ENCODE assay signal across 25 cellular contexts in the genomic region with DNA sequence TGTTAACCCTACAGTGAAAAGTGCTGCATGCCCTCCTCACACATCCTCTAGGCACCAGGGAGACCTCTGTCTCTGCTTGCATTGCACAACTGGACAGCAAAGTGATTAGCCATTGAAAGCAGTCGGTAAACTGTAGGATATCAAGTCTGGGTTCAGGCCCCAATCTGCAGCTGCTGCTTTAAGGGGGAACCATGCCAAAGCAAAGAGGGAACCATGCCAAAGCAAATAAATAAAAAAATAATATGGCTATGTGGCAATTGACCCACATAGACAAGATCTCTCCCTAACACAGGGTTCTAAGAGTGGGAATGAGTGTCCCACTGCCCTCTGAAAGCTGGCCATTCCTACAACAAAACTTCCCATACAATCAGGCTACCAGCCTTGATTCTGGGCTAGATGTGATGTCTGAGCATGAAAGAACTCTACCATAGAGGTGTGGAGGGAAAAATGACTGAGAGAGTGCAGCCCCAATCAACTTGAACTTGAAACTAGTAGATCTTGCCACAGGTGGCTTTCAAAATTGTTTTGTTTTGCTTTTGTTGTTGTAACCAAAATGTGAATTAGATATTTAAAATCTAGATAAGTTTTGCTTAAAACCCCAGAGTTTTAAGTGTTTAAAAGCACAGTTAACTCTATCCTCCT.
DNase-seq lines count a peak whose midpoint lies in the region; ATAC-seq and TF ChIP-seq lines count a peak whose summit lies in the region.
"Had no signal": no experiment of that assay in that cellular context is flagged by ENCODE, and none has a peak within 500 bp of the region (broad histone marks: within the 10 kb centered on the region; RNA-seq: fewer than 3 reads in every experiment).

No MANE protein-coding gene starts in this region.

- H2BK120ac ChIP-seq in neuronal stem cell (ENCODE audit: low read depth, low read length): no peak overlapping the region

- no peak overlapping the region for H3K14ac ChIP-seq in neuronal stem cell (ENCODE audit: low read length)

- H3K18ac ChIP-seq in neuronal stem cell (ENCODE audit: low read length): no peak overlapping the region

- H2AFZ ChIP-seq in neuronal stem cell (ENCODE audit: low read length): no peak overlapping the region
- H2AFZ ChIP-seq: PC-9 had no signal

- H3K4me3 ChIP-seq in cardiac fibroblast (replicated peaks in 1 of 2; ENCODE audit: low read depth in 2 of 2, low read length in 2 of 2): no peak overlapping the region
- H3K4me3 ChIP-seq in neuronal stem cell (ENCODE audit: low read length in 2 of 2): no peak overlapping the region
- H3K4me3 ChIP-seq: left lung, PC-9, right atrium auricular region, tibial artery had no signal

- H3K9ac ChIP-seq in neuronal stem cell (ENCODE audit: low read depth, low read length, poor library complexity): no peak overlapping the region

- no peaks in the 10 kb centered on the region for H3K36me3 ChIP-seq in neuronal stem cell (replicated peaks in 1 of 2; ENCODE audit: control insufficient read depth in 2 of 2, insufficient read depth in 2 of 2, low read length in 2 of 2)
- H3K36me3 ChIP-seq: left lung, right atrium auricular region, tibial artery had no signal

- peaks cover 3 to 8% of the 10 kb centered on the region in 2 donors for H3K4me1 ChIP-seq in neuronal stem cell (ENCODE audit: control insufficient read depth in 2 of 2, insufficient read depth in 1 of 2, low read depth in 1 of 2, low read length in 2 of 2)
- H3K4me1 ChIP-seq: left lung, right atrium auricular region, tibial artery had no signal

- TF ChIP-seq CTCF in cardiac fibroblast (IDR thresholded peaks at IDR 0.05; ENCODE audit: low read depth, low read length): no peak

- no peak overlapping the region for H2BK12ac ChIP-seq in neuronal stem cell (ENCODE audit: low read length)

- H3K4me2 ChIP-seq in neuronal stem cell (ENCODE audit: insufficient read depth, low read length, poor library complexity, severe bottlenecking): no peak overlapping the region
- H3K4me2 ChIP-seq: PC-9 had no signal

- H2BK15ac ChIP-seq in neuronal stem cell (ENCODE audit: low read length): no peak overlapping the region

- peak overlapping the region; percentile 58 for H2AK5ac ChIP-seq in neuronal stem cell (ENCODE audit: low read depth, low read length)

- WGBS in neuronal stem cell (ENCODE audit: extremely low coverage in 2 of 2, insufficient read length in 2 of 2, insufficient replicate concordance in 1 of 2), 2 donors: no CpG with 5 or more reads among the region's 1 CpG

- no peaks in the 10 kb centered on the region for H3K27me3 ChIP-seq in neuronal stem cell (ENCODE audit: control insufficient read depth in 3 of 3, insufficient read depth in 3 of 3, low read depth in 1 of 3, low read length in 3 of 3)
- H3K27me3 ChIP-seq: left lung, right atrium auricular region, tibial artery had no signal

- no peak overlapping the region for H3K4ac ChIP-seq in neuronal stem cell (ENCODE audit: low read length)

- ATAC-seq in GM21717 (IDR thresholded peaks at IDR 0.05; ENCODE audit: unreplicated experiment): no peak
- ATAC-seq: activated CD8-positive, alpha-beta T cell treated with anti-CD3 and anti-CD28 coated beads, Interleukin-2, amount 10 ng/mL, durations not matched to agents 7 days and 5 days; esophagus mucosa; left lung; naive thymus-derived CD8-positive, alpha-beta T cell; stimulated activated naive CD8-positive, alpha-beta T cell treated with anti-CD3 and anti-CD28 coated beads, Interleukin-15, amount 100 ng/mL, for 72 hours had no signal

- no peak overlapping the region for H3K23ac ChIP-seq in neuronal stem cell (ENCODE audit: low read depth, low read length, poor library complexity)

- peaks cover 0 to 8% of the 10 kb centered on the region in 2 donors for H3K9me3 ChIP-seq in neuronal stem cell (replicated peaks in 1 of 2; ENCODE audit: control insufficient read depth in 2 of 2, insufficient read depth in 1 of 2, low read depth in 1 of 2, low read length in 2 of 2)
- H3K9me3 ChIP-seq: right atrium auricular region, tibial artery had no signal

- DNase-seq in LHCN-M2 (ENCODE audit: low read depth): peak; percentile 18
- peak; percentile 80 for DNase-seq in NCI-H2029 treated with DMSO at 0.1 percent for 48 hours (lab: John Stamatoyannopoulos, UW)
- peak; percentile 35 to 47 for DNase-seq in cardiac fibroblast (ENCODE audit: low read depth in 2 of 2)
- DNase-seq in neuronal stem cell (ENCODE audit: low spot score): no peak
- no peak for DNase-seq in MV-4-11 (lab: John Stamatoyannopoulos, UW)
- DNase-seq in glomerular visceral epithelial cell (ENCODE audit: extremely low spot score): no peak
- DNase-seq: activated CD8-positive, alpha-beta T cell treated with anti-CD3 and anti-CD28 coated beads, Interleukin-2, amount 10 ng/mL, durations not matched to agents 7 days and 5 days; activated gamma-delta T cell; activated T-cell treated with anti-CD3 and anti-CD28 coated beads for 4 hours; effector memory CD4-positive, alpha-beta T cell; hippocampal formation; immature natural killer cell; left lung; MM.1S; naive thymus-derived CD8-positive, alpha-beta T cell; NCI-H187; NCI-H345; PC-9; SIG-M5; stimulated activated CD4-positive, alpha-beta T cell treated with anti-CD3 and anti-CD28 coated beads, Interleukin-12 subunit alpha, Interleukin-12 subunit beta, amount 100 ng/mL, for 4 hours; stimulated activated naive CD8-positive, alpha-beta T cell treated with anti-CD3 and anti-CD28 coated beads, Interleukin-15, amount 100 ng/mL, for 72 hours; tibial artery had no signal

- H3K27ac ChIP-seq in neuronal stem cell (replicated peaks; ENCODE audit: low read length): no peak overlapping the region
- H3K27ac ChIP-seq: left lung, PC-9, right atrium auricular region, tibial artery had no signal

- no peak overlapping the region for H4K8ac ChIP-seq in neuronal stem cell (ENCODE audit: low read depth, low read length)

- no peak overlapping the region for H2BK5ac ChIP-seq in neuronal stem cell (ENCODE audit: low read length)

- H4K91ac ChIP-seq in neuronal stem cell (ENCODE audit: low read depth, low read length, poor library complexity): no peak overlapping the region

- H3K79me1 ChIP-seq in neuronal stem cell (ENCODE audit: low read depth, low read length): no peaks in the 10 kb centered on the region

Comparison
In these comparisons a context has a peak if more than half of its experiments do, and no peak if none do; other contexts are left out.
1. DNase-seq: peak in LHCN-M2 (single experiment), NCI-H2029 treated with DMSO at 0.1 percent for 48 hours (single experiment) and cardiac fibroblast (2 of 2); none in neuronal stem cell (single experiment), MV-4-11 (single experiment) and glomerular visceral epithelial cell (single experiment).